8 cellular contexts compared by ENCODE assay signal in genomic region chr22:31628969-31629723, GRCh38. TPM values are rescaled to one million over a fixed set of nuclear protein-coding genes. Genes with fewer than 3 reads are reported as not detected.
DNase-seq lines count a peak whose midpoint lies in the region; ATAC-seq and TF ChIP-seq lines count a peak whose summit lies in the region.

No MANE protein-coding gene starts in this region.

- no peak overlapping the region for H3K27ac ChIP-seq in fibroblast of lung (ENCODE audit: insufficient read depth, low read length)
- H3K27ac ChIP-seq in esophagus muscularis mucosa (replicated peaks in 1 of 4) = peak overlapping the region in 2 of 4 donors; percentile 77 to 85

- no peak overlapping the region for H3K9ac ChIP-seq in fibroblast of lung (ENCODE audit: insufficient read depth, low read length)

- ATAC-seq in activated CD4-positive, alpha-beta T cell treated with anti-CD3 and anti-CD28 coated beads for 36 hours = no peak
- ATAC-seq in WTC11 = no peak
- ATAC-seq in stimulated activated memory B cell treated with anti-CD40 and anti-IgM and Interleukin-4, amounts not matched to agents 10 μg/mL and 1 μg/mL and 100 μg/mL, for 72 hours = no peak

- WGBS in esophagus muscularis mucosa = 84% methylated on average over 16 of the region's 17 CpGs

- no peaks in the 10 kb centered on the region for H3K27me3 Mint-ChIP-seq in activated CD4-positive, alpha-beta T cell treated with anti-CD3 and anti-CD28 coated beads for 36 hours
- H3K27me3 Mint-ChIP-seq in WTC11 (ENCODE audit: low read depth) = no peaks in the 10 kb centered on the region
- no peaks in the 10 kb centered on the region for H3K27me3 Mint-ChIP-seq in stimulated activated memory B cell treated with anti-CD40 and anti-IgM and Interleukin-4, amounts not matched to agents 10 μg/mL and 1 μg/mL and 100 μg/mL, for 72 hours

- POLR2A ChIA-PET in activated CD4-positive, alpha-beta T cell treated with anti-CD3 and anti-CD28 coated beads for 36 hours (lab: Charles Lee) = interaction anchor here (2.3 to 2.5 kb wide), 2 partner anchors 8 to 33 kb away, joined by 8 to 14 read pairs; partner anchors contain the start of gene PISD
- POLR2A ChIA-PET in WTC11 (lab: Charles Lee) = no interaction called here

- no peaks in the 10 kb centered on the region for H3K27me3 ChIP-seq in fibroblast of lung (ENCODE audit: control insufficient read depth, insufficient read depth, low read length)
- H3K27me3 ChIP-seq in esophagus muscularis mucosa = no peaks in the 10 kb centered on the region

- H3K9me3 Mint-ChIP-seq in activated CD4-positive, alpha-beta T cell treated with anti-CD3 and anti-CD28 coated beads for 36 hours (ENCODE audit: low read depth) = no peaks in the 10 kb centered on the region
- no peaks in the 10 kb centered on the region for H3K9me3 Mint-ChIP-seq in WTC11
- no peaks in the 10 kb centered on the region for H3K9me3 Mint-ChIP-seq in stimulated activated memory B cell treated with anti-CD40 and anti-IgM and Interleukin-4, amounts not matched to agents 10 μg/mL and 1 μg/mL and 100 μg/mL, for 72 hours

- H3K9me3 ChIP-seq in fibroblast of lung (ENCODE audit: control insufficient read depth, insufficient read depth, low read depth, low read length) = no peaks in the 10 kb centered on the region
- H3K9me3 ChIP-seq in esophagus muscularis mucosa = no peaks in the 10 kb centered on the region

- intact Hi-C loops in activated CD4-positive, alpha-beta T cell treated with anti-CD3 and anti-CD28 coated beads for 36 hours (cut with DNase I, micrococcal nuclease) = no loop called here
- intact Hi-C loops in esophagus muscularis mucosa (cut with DNase I) = loop anchor here (10.0 kb wide), 1 partner anchor 284 kb away; the partner anchor contains the start of gene PATZ1

- DNase-seq in activated CD4-positive, alpha-beta T cell treated with anti-CD3 and anti-CD28 coated beads for 36 hours = peak; percentile 36
- DNase-seq in activated CD4-positive, alpha-beta T cell treated with anti-CD3 and anti-CD28 coated beads, Interleukin-2, amount 50 U/mL, for 48 hours = no peak
- DNase-seq in WTC11 (ENCODE audit: low spot score) (no peak), fibroblast of lung (ENCODE audit: low read depth in 2 of 2) (no peak), retina (no peak), esophagus muscularis mucosa (ENCODE audit: extremely low spot score) (no peak), NCI-H1930 (lab: John Stamatoyannopoulos, UW) (no peak)

- H3K4me2 ChIP-seq in fibroblast of lung (ENCODE audit: extremely low read depth, insufficient read depth, low read length) = peak overlapping the region; percentile 79

- CTCF ChIA-PET in activated CD4-positive, alpha-beta T cell treated with anti-CD3 and anti-CD28 coated beads for 36 hours (lab: Charles Lee) = interaction anchor here (0.6 to 2.6 kb wide), 4 partner anchors 9 to 276 kb away, joined by 3 to 8 read pairs (median 6); no protein-coding TSS in a partner anchor
- CTCF ChIA-PET in WTC11 (lab: Charles Lee) = interaction anchor here (1.5 to 2.5 kb wide), 4 partner anchors 8 to 341 kb away, joined by 3 to 19 read pairs (median 13); no protein-coding TSS in a partner anchor

- peak overlapping the region; percentile 81 for H3K4me3 Mint-ChIP-seq in activated CD4-positive, alpha-beta T cell treated with anti-CD3 and anti-CD28 coated beads for 36 hours
- peak overlapping the region; percentile 49; the same call in 1 of the 2 replicates for H3K4me3 Mint-ChIP-seq in WTC11
- peak overlapping the region; percentile 40 for H3K4me3 Mint-ChIP-seq in stimulated activated memory B cell treated with anti-CD40 and anti-IgM and Interleukin-4, amounts not matched to agents 10 μg/mL and 1 μg/mL and 100 μg/mL, for 72 hours

- H3K4me1 Mint-ChIP-seq in activated CD4-positive, alpha-beta T cell treated with anti-CD3 and anti-CD28 coated beads for 36 hours = peaks cover 51% of the 10 kb centered on the region
- peaks cover 43% of the 10 kb centered on the region for H3K4me1 Mint-ChIP-seq in WTC11
- H3K4me1 Mint-ChIP-seq in stimulated activated memory B cell treated with anti-CD40 and anti-IgM and Interleukin-4, amounts not matched to agents 10 μg/mL and 1 μg/mL and 100 μg/mL, for 72 hours = peaks cover 79% of the 10 kb centered on the region

- peaks cover 12% of the 10 kb centered on the region for H3K4me1 ChIP-seq in fibroblast of lung (ENCODE audit: control insufficient read depth, extremely low read depth, insufficient read depth, low read length)
- H3K4me1 ChIP-seq in esophagus muscularis mucosa = peaks cover 52 to 78% (median 70%) of the 10 kb centered on the region in 4 donors

- H3K36me3 Mint-ChIP-seq in activated CD4-positive, alpha-beta T cell treated with anti-CD3 and anti-CD28 coated beads for 36 hours (ENCODE audit: low read depth) = peaks cover 7% of the 10 kb centered on the region
- H3K36me3 Mint-ChIP-seq in WTC11 = no peaks in the 10 kb centered on the region
- H3K36me3 Mint-ChIP-seq in stimulated activated memory B cell treated with anti-CD40 and anti-IgM and Interleukin-4, amounts not matched to agents 10 μg/mL and 1 μg/mL and 100 μg/mL, for 72 hours = peaks cover 32% of the 10 kb centered on the region

- H3K36me3 ChIP-seq in fibroblast of lung (ENCODE audit: control insufficient read depth, insufficient read depth, low read length) (peaks cover 6% of the 10 kb centered on the region), esophagus muscularis mucosa (no peaks in the 10 kb centered on the region)

- peak overlapping the region; percentile 67 for H3K27ac Mint-ChIP-seq in activated CD4-positive, alpha-beta T cell treated with anti-CD3 and anti-CD28 coated beads for 36 hours
- no peak overlapping the region for H3K27ac Mint-ChIP-seq in WTC11
- peak overlapping the region; percentile 85 for H3K27ac Mint-ChIP-seq in stimulated activated memory B cell treated with anti-CD40 and anti-IgM and Interleukin-4, amounts not matched to agents 10 μg/mL and 1 μg/mL and 100 μg/mL, for 72 hours

- no peak for TF ChIP-seq CTCF in WTC11 (IDR thresholded peaks at IDR 0.05)
- no peak for TF ChIP-seq CTCF in fibroblast of lung (conservative IDR thresholded peaks at IDR 0.05 in 1 of 2, IDR thresholded peaks at IDR 0.05 in 1 of 2; ENCODE audit: low read depth in 1 of 2, low read length in 2 of 2)
- TF ChIP-seq CTCF in esophagus muscularis mucosa (IDR thresholded peaks at IDR 0.05) = no peak

- H2AFZ ChIP-seq in fibroblast of lung (ENCODE audit: low read length) = no peak overlapping the region

- H4K20me1 ChIP-seq in fibroblast of lung (ENCODE audit: control insufficient read depth, extremely low read depth, insufficient read depth, low read length) = no peaks in the 10 kb centered on the region

- TF ChIP-seq POLR2A in esophagus muscularis mucosa (IDR thresholded peaks at IDR 0.05; ENCODE audit: low read depth) = no peak

- H3K4me3 ChIP-seq in fibroblast of lung (replicated peaks in 1 of 4; ENCODE audit: control extremely low read depth in 1 of 4, insufficient read depth in 1 of 4, low read depth in 3 of 4, low read length in 4 of 4) (peak overlapping the region; percentile 60 to 83 (median 78)), esophagus muscularis mucosa (peak overlapping the region in 2 of 4 donors; percentile 69 to 78)

- TF ChIP-seq EP300 in esophagus muscularis mucosa (IDR thresholded peaks at IDR 0.05) = no peak

- peaks cover 62% of the 10 kb centered on the region for H3K79me2 ChIP-seq in fibroblast of lung (ENCODE audit: control insufficient read depth, insufficient read depth, low read length)

TF ChIP-seq in WTC11, 78 proteins besides CTCF, POLR2A, EP300 and RAD21 (continues in another document):
- TF ChIP-seq CBFB (CRISPR knock-in tag; IDR thresholded peaks at IDR 0.05; ENCODE audit: low read depth) (no peak), MXD4 (CRISPR knock-in tag; IDR thresholded peaks at IDR 0.05; ENCODE audit: borderline replicate concordance) (no peak), NR3C1 (CRISPR knock-in tag; conservative IDR thresholded peaks at IDR 0.05; ENCODE audit: low read depth) (no peak), EMX1 (CRISPR knock-in tag; IDR thresholded peaks at IDR 0.05) (no peak), ZSCAN18 (CRISPR knock-in tag; IDR thresholded peaks at IDR 0.05) (no peak)

RNA-seq across cellular contexts. Expression of gene PISD, which starts 32.9 kb away (rescaled TPM):
- 10 to 100 TPM; 30.3 to 37.9 TPM for total RNA-seq in activated CD4-positive, alpha-beta T cell treated with anti-CD3 and anti-CD28 coated beads for 36 hours
- total RNA-seq in WTC11 (2021) = 49.4 to 55.7 TPM (median 50.3 TPM) in 3 replicates
- 20.5 and 25.6 TPM in 2 replicates for total RNA-seq in fibroblast of lung
- polyA plus RNA-seq in fibroblast of lung = 21.1 and 24.5 TPM in 2 replicates
- 22.0 and 27.1 TPM in 2 replicates for polyA plus RNA-seq in fibroblast of lung (2012)
- 49.4 and 70.1 TPM in 2 replicates for polyA minus RNA-seq in fibroblast of lung (ENCODE audit: low replicate concordance)
- 10 to 100 TPM; 14.1 to 40.1 (median 26.2) TPM for total RNA-seq in esophagus muscularis mucosa
